In the genomic region with DNA sequence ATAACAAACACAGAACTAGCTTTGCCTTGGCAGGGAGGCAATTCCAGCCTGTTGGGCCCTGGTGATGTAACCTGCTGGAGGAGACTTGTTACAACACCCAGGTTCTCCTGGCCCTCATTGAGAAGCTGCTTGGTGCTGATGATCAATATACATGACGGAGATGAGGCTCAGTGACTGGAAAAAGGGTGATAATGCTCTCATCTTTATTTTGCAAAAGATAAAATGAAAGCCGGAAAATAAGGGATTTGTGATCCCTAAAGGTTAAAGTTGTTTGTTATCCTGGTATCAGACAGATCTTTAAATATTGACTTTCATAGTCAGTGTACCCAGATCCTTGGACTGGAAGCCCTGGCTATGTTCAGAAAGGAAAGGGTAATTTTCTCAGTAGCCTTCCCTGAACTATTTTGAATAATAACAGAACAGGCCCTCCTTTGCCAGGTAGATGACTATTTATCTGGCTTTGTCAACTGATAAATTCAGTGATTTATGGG, we compare ENCODE assay signal across 21 cellular contexts.
A peak's percentile ranks its signal among the peaks of the same experiment; 100 is the strongest.
DNase-seq lines count a peak whose midpoint lies in the region; ATAC-seq and TF ChIP-seq lines count a peak whose summit lies in the region.
"Had no signal": no experiment of that assay in that cellular context is flagged by ENCODE, and none has a peak within 500 bp of the region (broad histone marks: within the 10 kb centered on the region; RNA-seq: fewer than 3 reads in every experiment).

No MANE protein-coding gene starts in this region.

- ATAC-seq in WTC11 (peak; percentile 47; the same call in 1 of the 2 replicates), GM21825 (IDR thresholded peaks at IDR 0.05; ENCODE audit: unreplicated experiment) (no peak)

- TF ChIP-seq CTCF in WTC11 (IDR thresholded peaks at IDR 0.05) = no peak
- TF ChIP-seq CTCF in progenitor cell of endocrine pancreas (IDR thresholded peaks at IDR 0.05; ENCODE audit: unreplicated experiment) = no peak

- H3K4me1 Mint-ChIP-seq in WTC11 = no peaks in the 10 kb centered on the region
- H3K4me1 Mint-ChIP-seq in progenitor cell of endocrine pancreas (ENCODE audit: low read depth) = peaks cover 17% of the 10 kb centered on the region
- H3K4me1 Mint-ChIP-seq: B cell, H9, IgD-negative memory B cell had no signal

- no peak overlapping the region for H3K4me3 Mint-ChIP-seq in WTC11
- H3K4me3 Mint-ChIP-seq in progenitor cell of endocrine pancreas (ENCODE audit: low read depth) = no peak overlapping the region
- H3K4me3 Mint-ChIP-seq: B cell; CD4-positive, alpha-beta T cell; H9; IgD-negative memory B cell had no signal

- peaks cover 15% of the 10 kb centered on the region for H3K9me3 Mint-ChIP-seq in WTC11
- no peaks in the 10 kb centered on the region for H3K9me3 Mint-ChIP-seq in progenitor cell of endocrine pancreas (ENCODE audit: low read depth)

- H3K36me3 Mint-ChIP-seq in WTC11 (no peaks in the 10 kb centered on the region), progenitor cell of endocrine pancreas (ENCODE audit: insufficient read depth) (no peaks in the 10 kb centered on the region)
- H3K36me3 Mint-ChIP-seq: IgD-negative memory B cell had no signal

- H3K27me3 Mint-ChIP-seq in WTC11 (ENCODE audit: low read depth) = no peaks in the 10 kb centered on the region
- no peaks in the 10 kb centered on the region for H3K27me3 Mint-ChIP-seq in progenitor cell of endocrine pancreas
- H3K27me3 Mint-ChIP-seq: B cell; CD4-positive, alpha-beta T cell; IgD-negative memory B cell had no signal

- POLR2A ChIA-PET in WTC11 (lab: Charles Lee) = no interaction called here

- peak; percentile 38 for DNase-seq in NCI-H82 (lab: John Stamatoyannopoulos, UW)
- no peak for DNase-seq in NCI-H82 treated with DMSO at 0.1 percent for 48 hours (lab: John Stamatoyannopoulos, UW; ENCODE audit: unreplicated experiment)
- no peak for DNase-seq in WTC11 (ENCODE audit: low spot score)
- peak; percentile 18 for DNase-seq in iPS-NIHi7 (ENCODE audit: extremely low spot score)
- no peak for DNase-seq in progenitor cell of endocrine pancreas (ENCODE audit: low spot score, unreplicated experiment)
- no peak for DNase-seq in mesenteric fat pad (ENCODE audit: low spot score)
- no peak for DNase-seq in HT-29 (ENCODE audit: low spot score)
- DNase-seq: 8988T; CD4-positive, alpha-beta T cell; H9; MG63; NCI-H1048; NCI-H1436; NCI-H2029; NCI-H446; NCI-H526 treated with DMSO at 0.1 percent for 48 hours; NK-92 treated with Interleukin-12 subunit alpha and Interleukin-12 subunit beta, amount 100 ng/mL, for 24 hours; SHP77 had no signal

- CTCF ChIA-PET in WTC11 (lab: Charles Lee) = interaction anchor here (0.9 kb wide), 1 partner anchor 26 kb away, joined by 3 read pairs; no protein-coding TSS in a partner anchor

- H3K27ac Mint-ChIP-seq in WTC11 = no peak overlapping the region
- peak overlapping the region; percentile 7 for H3K27ac Mint-ChIP-seq in progenitor cell of endocrine pancreas
- H3K27ac Mint-ChIP-seq: B cell; CD4-positive, alpha-beta T cell; H9; IgD-negative memory B cell had no signal

TF ChIP-seq in WTC11, 78 proteins besides CTCF, POLR2A, EP300 and RAD21:
- peak; percentile 50 for TF ChIP-seq GABPB1 (CRISPR knock-in tag; IDR thresholded peaks at IDR 0.05)
- TF ChIP-seq E2F1 (CRISPR knock-in tag; IDR thresholded peaks at IDR 0.05) = no peak

Comparison
In these comparisons a context has a peak if more than half of its experiments do, and no peak if none do; other contexts are left out.
1. DNase-seq: peak in NCI-H82 (single experiment) and iPS-NIHi7 (single experiment); none in NCI-H82 treated with DMSO at 0.1 percent for 48 hours (single experiment), WTC11 (single experiment), progenitor cell of endocrine pancreas (single experiment), mesenteric fat pad (single experiment) and HT-29 (single experiment).